1 cellular context compared by ENCODE assay signal in genomic region chr5:10311595-10312425, GRCh38.
TF ChIP-seq lines count a peak whose summit lies in the region.

No MANE protein-coding gene starts in this region.

TF ChIP-seq in HCT116, 20 proteins besides CTCF, POLR2A, EP300 and RAD21 (continued from another document):
- TF ChIP-seq ATF3 (IDR thresholded peaks at IDR 0.05) (no peak), ZBTB33 (IDR thresholded peaks at IDR 0.05; ENCODE audit: extremely low read depth, insufficient replicate concordance, low read length) (no peak), POLR2AphosphoS5 (IDR thresholded peaks at IDR 0.05; ENCODE audit: low read depth, low read length) (no peak), REST (IDR thresholded peaks at IDR 0.05; ENCODE audit: low read depth) (no peak), JUND (IDR thresholded peaks at IDR 0.05) (no peak), CBX3 (IDR thresholded peaks at IDR 0.05; ENCODE audit: low read depth) (no peak), EZH2phosphoT487 (IDR thresholded peaks at IDR 0.05; ENCODE audit: borderline replicate concordance) (no peak), ZNF274 (IDR thresholded peaks at IDR 0.05; ENCODE audit: low read depth, low read length) (no peak), EZH2 (IDR thresholded peaks at IDR 0.05) (no peak), CEBPB (IDR thresholded peaks at IDR 0.05; ENCODE audit: low read depth) (no peak), TCF7L2 (IDR thresholded peaks at IDR 0.05; ENCODE audit: borderline replicate concordance, extremely low read depth, insufficient read depth, insufficient read length) (no peak)
- TF ChIP-seq, protein P1, sequence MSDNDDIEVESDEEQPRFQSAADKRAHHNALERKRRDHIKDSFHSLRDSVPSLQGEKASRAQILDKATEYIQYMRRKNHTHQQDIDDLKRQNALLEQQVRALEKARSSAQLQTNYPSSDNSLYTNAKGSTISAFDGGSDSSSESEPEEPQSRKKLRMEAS (IDR thresholded peaks at IDR 0.05), result no peak
TF ChIP-seq in HCT116: peak in this region for 0.
